Comparison of ENCODE assay signal across 23 cellular contexts in the genomic region with DNA sequence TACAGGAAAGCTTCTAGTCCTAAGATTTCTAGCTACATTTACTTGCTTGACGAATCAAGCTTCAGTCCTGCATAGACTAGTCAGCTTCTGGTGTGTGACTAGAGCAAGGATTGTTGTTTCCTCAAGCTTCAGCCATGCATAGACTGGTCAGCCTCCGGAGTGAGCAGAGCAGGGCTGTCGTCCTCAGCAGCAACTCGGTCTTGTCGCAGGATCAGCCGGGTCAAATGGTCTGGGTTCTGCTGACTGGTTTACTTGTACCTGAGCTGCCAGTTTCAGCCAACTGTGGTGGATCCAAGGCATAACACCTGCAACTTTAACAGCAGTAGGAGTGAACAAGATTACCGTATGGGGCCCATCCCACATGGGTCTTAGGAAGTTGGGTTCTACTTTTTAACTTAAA.
"Had no signal": no experiment of that assay in that cellular context is flagged by ENCODE, and none has a peak within 500 bp of the region (broad histone marks: within the 10 kb centered on the region; RNA-seq: fewer than 3 reads in every experiment).

No MANE protein-coding gene starts in this region.

- H3K4me1 ChIP-seq: left lung had no signal

- H3K36me3 ChIP-seq: gastrocnemius medialis, left lung, ovary, stomach, tibial nerve, upper lobe of right lung, uterus had no signal

- H3K27ac ChIP-seq: gastrocnemius medialis, left lung, stomach, tibial nerve, upper lobe of right lung, uterus had no signal

- FAIRE-seq: keratinocyte had no signal

- H3K9me3 ChIP-seq: gastrocnemius medialis, left lung, ovary, stomach, tibial nerve, upper lobe of right lung, uterus had no signal

- H3K4me2 ChIP-seq: smooth muscle cell had no signal

- ATAC-seq: effector memory CD8-positive, alpha-beta T cell; gastrocnemius medialis; left lung; naive thymus-derived CD4-positive, alpha-beta T cell; sciatic nerve; upper lobe of right lung had no signal

- H3K27me3 ChIP-seq: gastrocnemius medialis, ovary, upper lobe of right lung, uterus had no signal

- H3K4me3 ChIP-seq: gastrocnemius medialis, left lung, ovary, smooth muscle cell, stomach, tibial nerve, upper lobe of right lung, uterus had no signal

- DNase-seq: cerebellar nuclear complex; cortex of kidney; effector memory CD8-positive, alpha-beta T cell; gastrocnemius medialis; head of caudate nucleus; left lung; mesenchymal stem cell; midbrain; naive thymus-derived CD4-positive, alpha-beta T cell; occipital lobe; stimulated activated CD4-positive, alpha-beta T cell treated with anti-CD3 and anti-CD28 coated beads, Interleukin-12 subunit alpha, Interleukin-12 subunit beta, amount 100 ng/mL, for 4 hours; stimulated activated CD4-positive, alpha-beta T cell treated with anti-CD3 and anti-CD28 coated beads, Interleukin-1b, Interleukin-23, amount 100 ng/mL, for 48 hours; stimulated activated CD4-positive, alpha-beta T cell treated with anti-CD3 and anti-CD28 coated beads, Interleukin-4, amount 100 ng/mL, for 1 hour; stimulated activated CD8-positive, alpha-beta memory T cell treated with anti-CD3 and anti-CD28 coated beads, Interleukin-4, amount 100 ng/mL, for 48 hours; stimulated activated naive CD4-positive, alpha-beta T cell; stomach; upper lobe of right lung; uterus had no signal
